Comparison of ENCODE assay signal across 7 cellular contexts in the genomic region with DNA sequence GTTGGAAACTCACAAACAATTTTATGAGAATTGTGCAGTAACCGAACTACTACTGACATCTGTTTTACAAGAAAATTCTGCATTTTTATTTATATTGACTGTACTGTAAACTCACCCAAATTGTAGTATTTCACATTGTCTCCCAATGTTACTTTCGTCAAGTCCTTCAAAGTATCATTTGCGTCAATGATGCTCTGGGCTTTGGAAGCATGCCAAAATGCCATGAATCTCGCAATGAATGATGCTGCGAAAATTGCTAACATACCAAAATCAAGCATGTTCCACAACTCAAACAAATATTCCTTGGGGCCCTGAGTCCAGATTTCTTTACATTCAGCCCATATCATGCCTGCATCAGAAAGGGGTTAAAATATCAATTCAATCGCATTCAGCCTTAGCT.
"Had no signal": no experiment of that assay in that cellular context is flagged by ENCODE, and none has a peak within 500 bp of the region (broad histone marks: within the 10 kb centered on the region; RNA-seq: fewer than 3 reads in every experiment).

No MANE protein-coding gene starts in this region.

- H3K27ac ChIP-seq: GM23248 had no signal

- H3K27ac Mint-ChIP-seq: HFFc6, IgD-negative memory B cell had no signal

- H3K36me3 ChIP-seq: HAP-1 had no signal

- FAIRE-seq: HepG2 had no signal

- H3K9me3 ChIP-seq: HAP-1 had no signal

- H3K4me3 Mint-ChIP-seq: HFFc6, IgD-negative memory B cell had no signal

- H3K9ac ChIP-seq: GM23248 had no signal

- H3K4me3 ChIP-seq: GM23248, HAP-1 had no signal

- H2AFZ ChIP-seq: GM23248 had no signal

- H3K4me1 ChIP-seq: HAP-1 had no signal

- DNase-seq: GM23248, GOT3, H7, HFFc6 had no signal
